Comparison of ENCODE assay signal across 10 cellular contexts in genomic region chr5:398475-399295, GRCh38. TPM values are rescaled to one million over a fixed set of nuclear protein-coding genes. Genes with fewer than 3 reads are reported as not detected.
DNase-seq lines count a peak whose midpoint lies in the region; ATAC-seq and TF ChIP-seq lines count a peak whose summit lies in the region.
"Had no signal": no experiment of that assay in that cellular context is flagged by ENCODE, and none has a peak within 500 bp of the region (broad histone marks: within the 10 kb centered on the region; RNA-seq: fewer than 3 reads in every experiment).

No MANE protein-coding gene starts in this region.

- H3K4me1 ChIP-seq in NT2/D1 (ENCODE audit: insufficient read depth, insufficient read length) (peaks cover 10% of the 10 kb centered on the region), esophagus squamous epithelium (peaks cover 5 to 53% (median 12%) of the 10 kb centered on the region in 3 donors), suprapubic skin (peaks cover 17% of the 10 kb centered on the region)

- peak overlapping the region; percentile 92 for H3K27ac Mint-ChIP-seq in activated naive CD8-positive, alpha-beta T cell
- H3K27ac Mint-ChIP-seq in activated naive CD8-positive, alpha-beta T cell treated with anti-CD3 and anti-CD28 coated beads, Interleukin-2, amount 50 U/mL, for 24 hours: no peak overlapping the region
- no peak overlapping the region for H3K27ac Mint-ChIP-seq in activated T-helper 1 cell treated with anti-CD3 and anti-CD28 coated beads, Interleukin-12 subunit alpha, Interleukin-12 subunit beta, Interleukin-2, Interleukin-4 antibody, amounts not matched to agents 30 ng/mL and 10 ng/mL and 1 ng/mL, durations not matched to agents 14 hours and 24 hours and 36 hours
- H3K27ac Mint-ChIP-seq: T-cell had no signal

- intact Hi-C loops in esophagus squamous epithelium (cut with DNase I): no loop called here
- intact Hi-C loops in activated T-helper 1 cell treated with anti-CD3 and anti-CD28 coated beads, Interleukin-12 subunit alpha, Interleukin-12 subunit beta, Interleukin-2, Interleukin-4 antibody, amounts not matched to agents 30 ng/mL and 10 ng/mL and 1 ng/mL, durations not matched to agents 14 hours and 24 hours and 36 hours (cut with micrococcal nuclease): no loop called here

- no peak for ATAC-seq in activated naive CD8-positive, alpha-beta T cell treated with anti-CD3 and anti-CD28 coated beads, Interleukin-2, amount 50 U/mL, for 24 hours
- no peak for ATAC-seq in GM19452 (IDR thresholded peaks at IDR 0.05; ENCODE audit: unreplicated experiment)

- H3K27me3 Mint-ChIP-seq in activated naive CD8-positive, alpha-beta T cell: peaks cover 9% of the 10 kb centered on the region
- peaks cover 9% of the 10 kb centered on the region for H3K27me3 Mint-ChIP-seq in activated naive CD8-positive, alpha-beta T cell treated with anti-CD3 and anti-CD28 coated beads, Interleukin-2, amount 50 U/mL, for 24 hours
- no peaks in the 10 kb centered on the region for H3K27me3 Mint-ChIP-seq in activated T-helper 1 cell treated with anti-CD3 and anti-CD28 coated beads, Interleukin-12 subunit alpha, Interleukin-12 subunit beta, Interleukin-2, Interleukin-4 antibody, amounts not matched to agents 30 ng/mL and 10 ng/mL and 1 ng/mL, durations not matched to agents 14 hours and 24 hours and 36 hours (ENCODE audit: insufficient read depth)

- H3K9me3 ChIP-seq in NT2/D1 (ENCODE audit: insufficient read depth, low read length) (no peaks in the 10 kb centered on the region), esophagus squamous epithelium (no peaks in the 10 kb centered on the region), suprapubic skin (no peaks in the 10 kb centered on the region)
- H3K9me3 ChIP-seq: left lung had no signal

- H3K9me3 Mint-ChIP-seq in activated naive CD8-positive, alpha-beta T cell (ENCODE audit: low read depth): no peaks in the 10 kb centered on the region
- H3K9me3 Mint-ChIP-seq in activated naive CD8-positive, alpha-beta T cell treated with anti-CD3 and anti-CD28 coated beads, Interleukin-2, amount 50 U/mL, for 24 hours: no peaks in the 10 kb centered on the region
- no peaks in the 10 kb centered on the region for H3K9me3 Mint-ChIP-seq in activated T-helper 1 cell treated with anti-CD3 and anti-CD28 coated beads, Interleukin-12 subunit alpha, Interleukin-12 subunit beta, Interleukin-2, Interleukin-4 antibody, amounts not matched to agents 30 ng/mL and 10 ng/mL and 1 ng/mL, durations not matched to agents 14 hours and 24 hours and 36 hours
- H3K9me3 Mint-ChIP-seq: T-cell had no signal

- H3K4me3 ChIP-seq in NT2/D1 (ENCODE audit: insufficient read length, low read depth): no peak overlapping the region
- no peak overlapping the region for H3K4me3 ChIP-seq in esophagus squamous epithelium
- H3K4me3 ChIP-seq in suprapubic skin: no peak overlapping the region
- H3K4me3 ChIP-seq: left lung had no signal

- peaks cover 2% of the 10 kb centered on the region for H3K36me3 ChIP-seq in NT2/D1 (ENCODE audit: insufficient read depth, insufficient read length, low read length)
- H3K36me3 ChIP-seq in esophagus squamous epithelium: no peaks in the 10 kb centered on the region
- H3K36me3 ChIP-seq in suprapubic skin: no peaks in the 10 kb centered on the region
- H3K36me3 ChIP-seq: left lung had no signal

- no peak overlapping the region for H3K4me3 Mint-ChIP-seq in activated naive CD8-positive, alpha-beta T cell
- H3K4me3 Mint-ChIP-seq in activated naive CD8-positive, alpha-beta T cell treated with anti-CD3 and anti-CD28 coated beads, Interleukin-2, amount 50 U/mL, for 24 hours: no peak overlapping the region
- no peak overlapping the region for H3K4me3 Mint-ChIP-seq in activated T-helper 1 cell treated with anti-CD3 and anti-CD28 coated beads, Interleukin-12 subunit alpha, Interleukin-12 subunit beta, Interleukin-2, Interleukin-4 antibody, amounts not matched to agents 30 ng/mL and 10 ng/mL and 1 ng/mL, durations not matched to agents 14 hours and 24 hours and 36 hours
- H3K4me3 Mint-ChIP-seq: T-cell had no signal

- no peak for DNase-seq in activated naive CD8-positive, alpha-beta T cell treated with anti-CD3 and anti-CD28 coated beads, Interleukin-2, amount 50 U/mL, for 24 hours
- DNase-seq in NT2/D1 (ENCODE audit: low read depth, low spot score) (no peak), esophagus squamous epithelium (lab: John Stamatoyannopoulos, UW) (no peak), suprapubic skin (ENCODE audit: low spot score in 2 of 2) (peak; percentile 70 to 77), epidermal melanocyte (ENCODE audit: insufficient read length, low spot score) (no peak)
- DNase-seq in activated T-helper 1 cell treated with anti-CD3 and anti-CD28 coated beads, Interleukin-12 subunit alpha, Interleukin-12 subunit beta, Interleukin-2, Interleukin-4 antibody, amounts not matched to agents 30 ng/mL and 10 ng/mL and 1 ng/mL, durations not matched to agents 14 hours and 24 hours and 36 hours (ENCODE audit: low spot score): no peak

- TF ChIP-seq CTCF in esophagus squamous epithelium (IDR thresholded peaks at IDR 0.05) (no peak), suprapubic skin (IDR thresholded peaks at IDR 0.05) (no peak)

- H3K36me3 Mint-ChIP-seq in activated naive CD8-positive, alpha-beta T cell: no peaks in the 10 kb centered on the region
- H3K36me3 Mint-ChIP-seq in activated naive CD8-positive, alpha-beta T cell treated with anti-CD3 and anti-CD28 coated beads, Interleukin-2, amount 50 U/mL, for 24 hours (ENCODE audit: low read depth): peaks cover 18% of the 10 kb centered on the region
- peaks cover 11% of the 10 kb centered on the region for H3K36me3 Mint-ChIP-seq in activated T-helper 1 cell treated with anti-CD3 and anti-CD28 coated beads, Interleukin-12 subunit alpha, Interleukin-12 subunit beta, Interleukin-2, Interleukin-4 antibody, amounts not matched to agents 30 ng/mL and 10 ng/mL and 1 ng/mL, durations not matched to agents 14 hours and 24 hours and 36 hours (ENCODE audit: low read depth)
- H3K36me3 Mint-ChIP-seq: T-cell had no signal

- H3K4me1 Mint-ChIP-seq in activated naive CD8-positive, alpha-beta T cell (ENCODE audit: low read depth): peaks cover 21% of the 10 kb centered on the region
- peaks cover 50% of the 10 kb centered on the region for H3K4me1 Mint-ChIP-seq in activated naive CD8-positive, alpha-beta T cell treated with anti-CD3 and anti-CD28 coated beads, Interleukin-2, amount 50 U/mL, for 24 hours
- H3K4me1 Mint-ChIP-seq in activated T-helper 1 cell treated with anti-CD3 and anti-CD28 coated beads, Interleukin-12 subunit alpha, Interleukin-12 subunit beta, Interleukin-2, Interleukin-4 antibody, amounts not matched to agents 30 ng/mL and 10 ng/mL and 1 ng/mL, durations not matched to agents 14 hours and 24 hours and 36 hours (ENCODE audit: low read depth): peaks cover 18% of the 10 kb centered on the region

- peak overlapping the region; percentile 21 for H3K9ac ChIP-seq in NT2/D1 (ENCODE audit: insufficient read length, low read depth)

- WGBS in esophagus squamous epithelium, 2 donors: 90 to 91% methylated on average over 3 to 11 of the region's 35 CpGs
- 84% methylated on average over 27 of the region's 35 CpGs for WGBS in suprapubic skin

- no peak for TF ChIP-seq POLR2A in esophagus squamous epithelium (IDR thresholded peaks at IDR 0.05)
- no peak for TF ChIP-seq POLR2A in suprapubic skin (IDR thresholded peaks at IDR 0.05)

- no peak for TF ChIP-seq EP300 in suprapubic skin (IDR thresholded peaks at IDR 0.05)

- H3K27ac ChIP-seq in esophagus squamous epithelium: peak overlapping the region; percentile 55 to 80 (median 80)
- H3K27ac ChIP-seq in suprapubic skin: peak overlapping the region; percentile 77

- H3K27me3 ChIP-seq in NT2/D1 (ENCODE audit: insufficient read depth, insufficient read length): no peaks in the 10 kb centered on the region
- H3K27me3 ChIP-seq in esophagus squamous epithelium: peaks cover 0 to 54% (median 0%) of the 10 kb centered on the region in 4 donors
- peaks cover 5% of the 10 kb centered on the region for H3K27me3 ChIP-seq in suprapubic skin

RNA-seq across cellular contexts. Expression of gene EXOC3, which starts 44.3 kb away (rescaled TPM):
- total RNA-seq in esophagus squamous epithelium (10 to 100 TPM; 39.1 to 54.6 (median 42.8) TPM), suprapubic skin (100 to 1,000 TPM in 1 of 4 donors, 10 to 100 TPM in 3; 68.9 to 199 (median 83.4) TPM)
- 59.6 and 62.0 TPM in 2 replicates for total RNA-seq in activated T-helper 1 cell treated with anti-CD3 and anti-CD28 coated beads, Interleukin-12 subunit alpha, Interleukin-12 subunit beta, Interleukin-2, Interleukin-4 antibody, amounts not matched to agents 30 ng/mL and 10 ng/mL and 1 ng/mL, durations not matched to agents 14 hours and 24 hours and 36 hours

Comparison
In these comparisons a context has a peak if more than half of its experiments do, and no peak if none do; other contexts are left out.
1. DNase-seq: peak in suprapubic skin (2 of 2); none in activated naive CD8-positive, alpha-beta T cell treated with anti-CD3 and anti-CD28 coated beads, Interleukin-2, amount 50 U/mL, for 24 hours (single experiment), NT2/D1 (single experiment), esophagus squamous epithelium (single experiment), epidermal melanocyte (single experiment) and activated T-helper 1 cell treated with anti-CD3 and anti-CD28 coated beads, Interleukin-12 subunit alpha, Interleukin-12 subunit beta, Interleukin-2, Interleukin-4 antibody, amounts not matched to agents 30 ng/mL and 10 ng/mL and 1 ng/mL, durations not matched to agents 14 hours and 24 hours and 36 hours (single experiment).